ENCODE assay signal across 9 cellular contexts in the genomic region with DNA sequence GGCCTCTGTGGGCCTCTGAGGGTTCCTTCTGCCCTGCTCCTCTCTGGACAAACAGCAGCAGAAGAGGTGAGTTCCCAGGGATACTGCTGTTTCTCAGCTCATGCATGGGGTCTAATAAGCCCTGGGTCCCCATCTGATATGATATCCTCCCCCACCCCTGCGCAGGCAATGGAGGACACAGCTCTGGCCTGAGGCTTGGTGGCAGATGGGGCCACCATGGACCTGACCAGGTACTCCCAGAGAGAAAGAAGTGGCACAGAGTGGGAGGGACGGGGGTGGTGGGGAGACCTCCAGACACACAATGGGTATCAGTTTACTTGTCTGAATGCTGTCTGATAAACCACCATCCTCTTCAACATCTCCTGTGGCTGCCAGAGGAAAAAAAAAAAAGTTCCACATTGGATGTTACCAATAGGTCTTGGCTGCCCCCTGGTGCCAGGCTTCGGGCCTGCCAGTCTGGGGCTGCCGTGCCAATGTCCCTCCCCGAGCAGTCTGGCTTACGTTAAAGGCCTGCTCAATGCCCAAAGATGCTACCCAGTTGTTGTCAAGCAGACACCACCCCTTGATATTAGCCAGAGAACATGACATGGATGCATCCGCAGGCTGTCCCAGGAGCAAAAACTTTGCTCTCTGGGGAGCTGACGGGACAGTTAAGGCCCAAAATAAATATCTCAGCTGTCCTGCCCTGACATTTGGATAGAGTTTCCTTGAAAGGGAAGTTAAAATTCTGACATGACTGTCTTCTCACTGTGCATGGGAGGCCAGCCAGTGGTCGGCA. TPM values are rescaled to one million over a fixed set of nuclear protein-coding genes. Genes with fewer than 3 reads are reported as not detected.
A peak's percentile ranks its signal among the peaks of the same experiment; 100 is the strongest.
DNase-seq lines count a peak whose midpoint lies in the region; ATAC-seq and TF ChIP-seq lines count a peak whose summit lies in the region.
"Had no signal": no experiment of that assay in that cellular context is flagged by ENCODE, and none has a peak within 500 bp of the region (broad histone marks: within the 10 kb centered on the region; RNA-seq: fewer than 3 reads in every experiment).

No MANE protein-coding gene starts in this region.

- H4K20me1 ChIP-seq in IMR-90 (ENCODE audit: insufficient read depth, low read length): no peaks in the 10 kb centered on the region

- no peak overlapping the region for H3K4me2 ChIP-seq in IMR-90 (ENCODE audit: low read depth, low read length)

- H3K27ac Mint-ChIP-seq in naive thymus-derived CD4-positive, alpha-beta T cell: no peak overlapping the region

- no peaks in the 10 kb centered on the region for H3K79me1 ChIP-seq in IMR-90 (ENCODE audit: low read depth in 1 of 2, low read length in 2 of 2)

- H2AK9ac ChIP-seq in IMR-90 (replicated peaks; ENCODE audit: low read depth, low read length, poor library complexity): peak overlapping the region; percentile 15

- no peaks in the 10 kb centered on the region for H3K36me3 ChIP-seq in IMR-90 (ENCODE audit: control insufficient read depth, insufficient read depth, low read length)
- H3K36me3 ChIP-seq in naive thymus-derived CD4-positive, alpha-beta T cell (ENCODE audit: control insufficient read depth in 2 of 3, insufficient read depth in 3 of 3, low read length in 3 of 3): no peaks in the 10 kb centered on the region

- no peak overlapping the region for H4K91ac ChIP-seq in IMR-90 (ENCODE audit: insufficient read depth, low read depth, low read length)

- no peaks in the 10 kb centered on the region for H3K36me3 Mint-ChIP-seq in naive thymus-derived CD4-positive, alpha-beta T cell

- POLR2A ChIA-PET in AG04449 (lab: Yijun Ruan, JAX) (no interaction called here), IMR-90 (lab: Charles Lee; ENCODE audit: unreplicated experiment) (no interaction called here)
- POLR2A ChIA-PET in naive thymus-derived CD4-positive, alpha-beta T cell (lab: Charles Lee): no interaction called here

- no peak overlapping the region for H2BK20ac ChIP-seq in IMR-90 (ENCODE audit: low read depth, low read length)

- no peaks in the 10 kb centered on the region for H3K9me3 ChIP-seq in IMR-90 (ENCODE audit: control insufficient read depth, insufficient read depth, low read length)
- no peaks in the 10 kb centered on the region for H3K9me3 ChIP-seq in naive thymus-derived CD4-positive, alpha-beta T cell (ENCODE audit: control insufficient read depth in 2 of 3, low read length in 3 of 3)

- no TSS peak for BruUV-seq in IMR-90 (replicated peaks; lab: Mats Ljungman, UMichigan)

- CTCF ChIA-PET in AG04449 (lab: Yijun Ruan, JAX) (interaction anchor here (0.7 to 9.4 kb wide), 19 partner anchors 9 to 685 kb away, joined by 3 to 116 read pairs (median 5); a partner anchor contains a TSS), IMR-90 (lab: Yijun Ruan, JAX) (interaction anchor here (0.6 to 1.6 kb wide), 4 partner anchors 115 to 414 kb away, joined by 3 to 16 read pairs (median 4); no protein-coding TSS in a partner anchor)
- CTCF ChIA-PET in naive thymus-derived CD4-positive, alpha-beta T cell (lab: Charles Lee): interaction anchor here (0.8 to 5.1 kb wide), 7 partner anchors 30 to 684 kb away, joined by 3 to 39 read pairs (median 4); no protein-coding TSS in a partner anchor

- H3K27ac ChIP-seq in IMR-90 (ENCODE audit: insufficient read depth, low read length): no peak overlapping the region
- no peak overlapping the region for H3K27ac ChIP-seq in naive thymus-derived CD4-positive, alpha-beta T cell (ENCODE audit: low read depth, low read length)

- H3K4me1 Mint-ChIP-seq in naive thymus-derived CD4-positive, alpha-beta T cell: no peaks in the 10 kb centered on the region

- H3K18ac ChIP-seq in IMR-90 (ENCODE audit: low read depth, low read length): no peak overlapping the region

- intact Hi-C loops in IMR-90 (cut with micrococcal nuclease): loop anchor here (1.0 to 10.0 kb wide), 8 partner anchors 24 to 720 kb away; a partner anchor contains a TSS
- intact Hi-C loops in naive thymus-derived CD4-positive, alpha-beta T cell (cut with micrococcal nuclease): loop anchor here (1.0 to 10.0 kb wide), 5 partner anchors 115 to 570 kb away; no protein-coding TSS in a partner anchor

- no peak overlapping the region for H4K8ac ChIP-seq in IMR-90 (ENCODE audit: low read depth in 2 of 2, low read length in 2 of 2)

- no peaks in the 10 kb centered on the region for H3K4me1 ChIP-seq in IMR-90 (ENCODE audit: control insufficient read depth, insufficient read depth, low read length)
- H3K4me1 ChIP-seq in naive thymus-derived CD4-positive, alpha-beta T cell (ENCODE audit: control insufficient read depth in 2 of 2, insufficient read depth in 2 of 2, low read length in 2 of 2): no peaks in the 10 kb centered on the region

- in situ Hi-C loops in IMR-90 (cut with MboI; ENCODE audit: low sequenced_read_pairs): loop anchor here (5.0 to 25.0 kb wide), 3 partner anchors 122 to 567 kb away; no protein-coding TSS in a partner anchor

- H2BK15ac ChIP-seq in IMR-90 (ENCODE audit: low read depth, low read length): no peak overlapping the region

- H3K56ac ChIP-seq in IMR-90 (ENCODE audit: extremely low read depth, insufficient read depth, low read length): no peak overlapping the region

- H2AFZ ChIP-seq in IMR-90 (replicated peaks; ENCODE audit: low read length, poor library complexity): peak overlapping the region; percentile 5

- H3K9me3 Mint-ChIP-seq in naive thymus-derived CD4-positive, alpha-beta T cell: no peaks in the 10 kb centered on the region

- H3K9me1 ChIP-seq in IMR-90 (ENCODE audit: insufficient read depth, low read length): no peaks in the 10 kb centered on the region

- no peak overlapping the region for H2AK5ac ChIP-seq in IMR-90 (ENCODE audit: low read depth, low read length)

- H2BK5ac ChIP-seq in IMR-90 (ENCODE audit: low read depth, low read length, poor library complexity, severe bottlenecking): no peak overlapping the region

- DNase-seq in AG04449 (ENCODE audit: low read depth, low spot score): no peak
- peak; percentile 57 for DNase-seq in IMR-90
- DNase-seq in NOMO-1 treated with DMSO at 0.1 percent for 48 hours (lab: John Stamatoyannopoulos, UW; ENCODE audit: unreplicated experiment): peak; percentile 64
- DNase-seq in activated CD8-positive, alpha-beta memory T cell treated with anti-CD3 and anti-CD28 coated beads, Interleukin-2, amount 50 U/mL, for 48 hours: peak; percentile 85
- DNase-seq in epithelial cell of esophagus (ENCODE audit: low read depth): peak; percentile 71
- peak; percentile 63 to 83 (median 77) for DNase-seq in naive thymus-derived CD4-positive, alpha-beta T cell
- DNase-seq in stimulated activated CD8-positive, alpha-beta memory T cell treated with anti-CD3 and anti-CD28 coated beads, Interleukin-7, amount 100 ng/mL, for 48 hours (ENCODE audit: extremely low read depth in 1 of 2, low read depth in 1 of 2): peak; percentile 39 to 53

- H3K27me3 Mint-ChIP-seq in naive thymus-derived CD4-positive, alpha-beta T cell: peaks cover 0 to 12% (median 5%) of the 10 kb centered on the region in 5 donors

- H3K4me3 Mint-ChIP-seq in naive thymus-derived CD4-positive, alpha-beta T cell: no peak overlapping the region

- H3K4ac ChIP-seq in IMR-90 (ENCODE audit: low read depth, low read length): no peak overlapping the region

- no peak overlapping the region for H3K9ac ChIP-seq in IMR-90 (ENCODE audit: low read depth, low read length)

- peak; percentile 91 for TF ChIP-seq RAD21 in IMR-90 (IDR thresholded peaks at IDR 0.05; ENCODE audit: low read length)

- H3K4me3 ChIP-seq in AG04449 (ENCODE audit: low read depth, low read length) (no peak overlapping the region), IMR-90 (ENCODE audit: insufficient read depth, low read depth, low read length) (no peak overlapping the region), epithelial cell of esophagus (ENCODE audit: low read length) (no peak overlapping the region)
- H3K4me3 ChIP-seq in naive thymus-derived CD4-positive, alpha-beta T cell (ENCODE audit: low read length): no peak overlapping the region

- peak; percentile 87 for TF ChIP-seq CTCF in AG04449 (IDR thresholded peaks at IDR 0.05; ENCODE audit: insufficient read depth, low read length, missing control alignments)
- TF ChIP-seq CTCF in IMR-90 (conservative IDR thresholded peaks at IDR 0.05; ENCODE audit: low read depth, low read length): peak; percentile 96
- peak; percentile 92 for TF ChIP-seq CTCF in epithelial cell of esophagus (IDR thresholded peaks at IDR 0.05; ENCODE audit: insufficient read depth, low read depth, low read length, missing control alignments)

- dilution Hi-C loops in IMR-90 (cut with HindIII; ENCODE audit: low sequenced_read_pairs, unreplicated experiment): no loop called here

- H3K23ac ChIP-seq in IMR-90 (ENCODE audit: low read depth, low read length): no peak overlapping the region

- H3K14ac ChIP-seq in IMR-90 (replicated peaks; ENCODE audit: low read depth, low read length): no peak overlapping the region

- H4K5ac ChIP-seq in IMR-90 (ENCODE audit: low read depth, low read length): no peak overlapping the region

- H3K27me3 ChIP-seq in IMR-90 (ENCODE audit: control insufficient read depth, insufficient read depth, low read length): peaks cover 8% of the 10 kb centered on the region; the same call in 1 of the 2 replicates
- no peaks in the 10 kb centered on the region for H3K27me3 ChIP-seq in naive thymus-derived CD4-positive, alpha-beta T cell (ENCODE audit: control insufficient read depth in 2 of 2, insufficient read depth in 2 of 2, low read length in 2 of 2)

- no peak for TF ChIP-seq POLR2A in IMR-90 (IDR thresholded peaks at IDR 0.05; ENCODE audit: low read depth, low read length)

- 0% methylated on average over 2 of the region's 9 CpGs; no CpG with 5 or more reads in 1 of the 2 experiments for WGBS in IMR-90 (ENCODE audit: extremely low coverage in 2 of 2, insufficient read length in 1 of 2), 2 experiments

- H2BK120ac ChIP-seq in IMR-90 (ENCODE audit: low read depth, low read length): no peak overlapping the region

- ATAC-seq in GM18907 (IDR thresholded peaks at IDR 0.05; ENCODE audit: unreplicated experiment): peak; percentile 63
- ATAC-seq in IMR-90 (ENCODE audit: low read depth): peak; percentile 95
- ATAC-seq in naive thymus-derived CD4-positive, alpha-beta T cell: peak; percentile 79

RNA-seq across cellular contexts. Expression of a gene that starts 27.9 kb away (rescaled TPM):
- total RNA-seq in IMR-90 (2012; rRNA removed): not detected in 2 replicates
- polyA plus RNA-seq in IMR-90 (2012; rRNA removed): not detected in 2 replicates
- polyA plus RNA-seq in IMR-90 (2012; cell fraction: cytosol; rRNA removed): not detected in 2 replicates
- polyA plus RNA-seq in IMR-90 (2012; cell fraction: nucleus; rRNA removed; ENCODE audit: low replicate concordance): not detected in 2 replicates
- total RNA-seq in naive thymus-derived CD4-positive, alpha-beta T cell: under 1 TPM in 1 of 5 experiments, not detected in 4; 0.36 TPM
- polyA plus RNA-seq in naive thymus-derived CD4-positive, alpha-beta T cell: not detected

RNA-seq across cellular contexts. Expression of a gene that starts 39.7 kb away (rescaled TPM):
- not detected in 2 replicates for total RNA-seq in IMR-90 (2012; rRNA removed)
- polyA plus RNA-seq in IMR-90 (2012; rRNA removed): not detected in 2 replicates
- polyA plus RNA-seq in IMR-90 (2012; cell fraction: cytosol; rRNA removed): not detected in 2 replicates
- polyA plus RNA-seq in IMR-90 (2012; cell fraction: nucleus; rRNA removed; ENCODE audit: low replicate concordance): not detected in 2 replicates
- total RNA-seq in naive thymus-derived CD4-positive, alpha-beta T cell: not detected
- not detected for polyA plus RNA-seq in naive thymus-derived CD4-positive, alpha-beta T cell

RNA-seq across cellular contexts. Expression of a gene that starts 42.5 kb away (rescaled TPM):
- not detected in 2 replicates for total RNA-seq in IMR-90 (2012; rRNA removed)
- polyA plus RNA-seq in IMR-90 (2012; rRNA removed): not detected in 2 replicates
- not detected in 2 replicates for polyA plus RNA-seq in IMR-90 (2012; cell fraction: cytosol; rRNA removed)
- polyA plus RNA-seq in IMR-90 (2012; cell fraction: nucleus; rRNA removed; ENCODE audit: low replicate concordance): not detected in 2 replicates
- total RNA-seq in naive thymus-derived CD4-positive, alpha-beta T cell: not detected
- not detected for polyA plus RNA-seq in naive thymus-derived CD4-positive, alpha-beta T cell
- total RNA-seq: subcutaneous adipose tissue had no signal
